Comparison of ENCODE assay signal across 21 cellular contexts in the genomic region with DNA sequence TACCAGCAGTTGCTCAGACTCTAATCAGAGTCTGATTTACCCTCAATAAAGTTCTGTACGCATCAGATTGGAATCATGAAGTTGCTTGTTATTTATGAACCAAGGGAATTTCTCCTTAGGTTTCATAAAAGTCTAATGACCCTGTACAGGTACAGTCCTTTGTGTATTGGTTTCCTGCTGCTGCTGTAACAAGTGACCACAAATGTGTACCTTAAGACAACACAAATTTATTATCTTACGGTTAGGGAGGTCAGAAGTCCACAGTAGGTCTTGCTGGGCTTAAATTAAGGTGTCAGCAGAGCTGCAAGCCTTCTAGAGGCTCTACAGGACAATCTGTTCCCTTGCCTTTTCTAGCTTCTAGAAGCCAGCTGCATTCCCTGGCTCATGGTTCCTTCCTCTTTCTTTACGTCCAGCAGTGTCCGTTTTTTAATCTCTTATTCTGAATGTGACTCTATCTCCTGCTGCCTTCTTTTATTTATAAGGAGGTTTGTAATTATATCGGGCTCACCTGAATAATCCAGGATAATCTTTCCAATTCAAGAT.
"Had no signal": no experiment of that assay in that cellular context is flagged by ENCODE, and none has a peak within 500 bp of the region (broad histone marks: within the 10 kb centered on the region; RNA-seq: fewer than 3 reads in every experiment).

No MANE protein-coding gene starts in this region.

- H3K9me3 Mint-ChIP-seq: activated B cell treated with CpG ODN at 0.5 μM for 24 hours; activated naive CD4-positive, alpha-beta T cell treated with anti-CD3 and anti-CD28 coated beads, Interleukin-2, amount 50 U/mL, for 72 hours; activated T-cell treated with anti-CD3 and anti-CD28 coated beads, Interleukin-2, amount 50 U/mL, for 72 hours; naive thymus-derived CD8-positive, alpha-beta T cell; T-cell; T-helper 2 cell treated with Interferon-gamma antibody and Interleukin-4, amounts not matched to agents 5 μg/mL and 100 μg/mL, for 36 hours had no signal

- ATAC-seq: activated CD4-positive, alpha-beta T cell treated with anti-CD3 and anti-CD28 coated beads for 36 hours; activated naive CD4-positive, alpha-beta T cell treated with anti-CD3 and anti-CD28 coated beads, Interleukin-2, amount 50 U/mL, for 72 hours; activated T-cell treated with anti-CD3 and anti-CD28 coated beads, Interleukin-2, amount 50 U/mL, for 72 hours; naive thymus-derived CD8-positive, alpha-beta T cell; T-cell had no signal

- H3K4me3 Mint-ChIP-seq: activated B cell treated with CpG ODN at 0.5 μM for 24 hours; activated CD4-positive, alpha-beta T cell treated with anti-CD3 and anti-CD28 coated beads for 36 hours; activated T-cell treated with anti-CD3 and anti-CD28 coated beads, Interleukin-2, amount 50 U/mL, for 72 hours; naive thymus-derived CD8-positive, alpha-beta T cell; T-cell; T-helper 2 cell treated with Interferon-gamma antibody and Interleukin-4, amounts not matched to agents 5 μg/mL and 100 μg/mL, for 36 hours had no signal

- H3K27me3 ChIP-seq: colonic mucosa, neutrophil, spleen, suprapubic skin, tibial artery had no signal

- H3K4me3 ChIP-seq: colonic mucosa, spleen, suprapubic skin, tibial artery had no signal

- H3K9me3 ChIP-seq: colonic mucosa, neutrophil, spleen, suprapubic skin, tibial artery had no signal

- H3K27ac Mint-ChIP-seq: activated B cell treated with CpG ODN at 0.5 μM for 24 hours; activated CD4-positive, alpha-beta T cell treated with anti-CD3 and anti-CD28 coated beads for 36 hours; activated T-cell treated with anti-CD3 and anti-CD28 coated beads, Interleukin-2, amount 50 U/mL, for 72 hours; T-cell; T-helper 2 cell treated with Interferon-gamma antibody and Interleukin-4, amounts not matched to agents 5 μg/mL and 100 μg/mL, for 36 hours had no signal

- DNase-seq: activated B cell treated with CpG ODN at 0.5 μM for 24 hours; activated CD4-positive, alpha-beta T cell treated with anti-CD3 and anti-CD28 coated beads for 36 hours; activated CD4-positive, alpha-beta T cell treated with anti-CD3 and anti-CD28 coated beads, Interleukin-2, amount 50 U/mL, for 4 hours; activated naive CD4-positive, alpha-beta T cell; activated T-cell treated with anti-CD3 and anti-CD28 coated beads for 4 hours; activated T-cell treated with anti-CD3 and anti-CD28 coated beads, Interleukin-2, amount 50 U/mL, for 72 hours; anterior cingulate cortex; cerebellar nuclear complex; colonic mucosa; effector CD8-positive, alpha-beta T cell; glutamatergic neuron; midbrain; naive thymus-derived CD8-positive, alpha-beta T cell; spleen; stimulated activated naive CD4-positive, alpha-beta T cell; T-cell; tibial artery had no signal

- H3K4me1 ChIP-seq: colonic mucosa, spleen, suprapubic skin, tibial artery had no signal

- H3K27me3 Mint-ChIP-seq: activated B cell treated with CpG ODN at 0.5 μM for 24 hours; activated CD4-positive, alpha-beta T cell treated with anti-CD3 and anti-CD28 coated beads for 36 hours; naive thymus-derived CD8-positive, alpha-beta T cell; T-cell had no signal

- H3K36me3 ChIP-seq: colonic mucosa had no signal

- H3K27ac ChIP-seq: colonic mucosa, neutrophil, spleen, suprapubic skin, tibial artery had no signal

- H3K4me1 Mint-ChIP-seq: activated B cell treated with CpG ODN at 0.5 μM for 24 hours; activated CD4-positive, alpha-beta T cell treated with anti-CD3 and anti-CD28 coated beads for 36 hours had no signal
